In genomic region chr11:67045314-67045713, GRCh38 we compare ENCODE assay signal across 1 cellular context.
TF ChIP-seq lines count a peak whose summit lies in the region.

No MANE protein-coding gene starts in this region.

TF ChIP-seq in HEK293, 187 proteins besides CTCF, POLR2A, EP300 and RAD21 (continued from another document):
- TF ChIP-seq PRDM2 (tag by site-specific recombination; IDR thresholded peaks at IDR 0.05; ENCODE audit: borderline replicate concordance): no peak
- no peak for TF ChIP-seq MZF1 (tag by site-specific recombination; IDR thresholded peaks at IDR 0.05; ENCODE audit: borderline replicate concordance)
- no peak for TF ChIP-seq ZNF610 (tag by site-specific recombination; IDR thresholded peaks at IDR 0.05; ENCODE audit: borderline replicate concordance)
- no peak for TF ChIP-seq ZNF350 (tag by site-specific recombination; IDR thresholded peaks at IDR 0.05)
- TF ChIP-seq ZNF16 (tag by site-specific recombination; IDR thresholded peaks at IDR 0.05; ENCODE audit: low read depth): no peak
- TF ChIP-seq ZNF292 (tag by site-specific recombination; IDR thresholded peaks at IDR 0.05; ENCODE audit: borderline replicate concordance, low read depth): no peak
- no peak for TF ChIP-seq ZNF155 (tag by site-specific recombination; IDR thresholded peaks at IDR 0.05)
- TF ChIP-seq SP7 (tag by site-specific recombination; IDR thresholded peaks at IDR 0.05): peak; percentile 41; the same call in 1 of the 2 replicates
- no peak for TF ChIP-seq ZNF2 (tag by site-specific recombination; IDR thresholded peaks at IDR 0.05)
- TF ChIP-seq ZNF830 (tag by site-specific recombination; IDR thresholded peaks at IDR 0.05; ENCODE audit: low read depth): no peak
- no peak for TF ChIP-seq ZNF626 (tag by site-specific recombination; IDR thresholded peaks at IDR 0.05)
- no peak for TF ChIP-seq AEBP2 (tag by site-specific recombination; IDR thresholded peaks at IDR 0.05; ENCODE audit: borderline replicate concordance)
- no peak for TF ChIP-seq KLF7 (tag by site-specific recombination; IDR thresholded peaks at IDR 0.05; ENCODE audit: borderline replicate concordance)
- peak; percentile 70 for TF ChIP-seq ZFHX2 (tag by site-specific recombination; conservative IDR thresholded peaks at IDR 0.05)
- TF ChIP-seq ZNF473 (tag by site-specific recombination; IDR thresholded peaks at IDR 0.05): no peak
- no peak for TF ChIP-seq MYNN (tag by site-specific recombination; IDR thresholded peaks at IDR 0.05; ENCODE audit: borderline replicate concordance)
- TF ChIP-seq TCF7L2 (IDR thresholded peaks at IDR 0.05; ENCODE audit: borderline replicate concordance, low read depth, low read length): no peak
- TF ChIP-seq ZNF561 (tag by site-specific recombination; IDR thresholded peaks at IDR 0.05; ENCODE audit: borderline replicate concordance): no peak
- peak; percentile 43 for TF ChIP-seq ZIC2 (tag by site-specific recombination; IDR thresholded peaks at IDR 0.05)
- TF ChIP-seq ZNF112 (tag by site-specific recombination; IDR thresholded peaks at IDR 0.05): no peak
TF ChIP-seq in HEK293: peak in this region for 15.
